25 cellular contexts compared by ENCODE assay signal in genomic region chr14:58828298-58828697, GRCh38.
A peak's percentile ranks its signal among the peaks of the same experiment; 100 is the strongest.
DNase-seq lines count a peak whose midpoint lies in the region; ATAC-seq and FAIRE-seq lines count a peak whose summit lies in the region.
"Had no signal": no experiment of that assay in that cellular context is flagged by ENCODE, and none has a peak within 500 bp of the region (broad histone marks: within the 10 kb centered on the region; RNA-seq: fewer than 3 reads in every experiment).

No MANE protein-coding gene starts in this region.

- no peak for ATAC-seq in HG02938 (IDR thresholded peaks at IDR 0.05; ENCODE audit: unreplicated experiment)
- ATAC-seq: A549; CD8-positive, alpha-beta T cell had no signal

- no peak for DNase-seq in HTR-8/SVneo (ENCODE audit: insufficient read length, low spot score)
- DNase-seq: 8988T; ACHN; AML-193; BE2C; C1 segment of cervical spinal cord; Caco-2; Calu3; CD4-positive, alpha-beta memory T cell; CD4-positive, alpha-beta T cell; CD4-positive, CD25-positive, alpha-beta regulatory T cell; CD8-positive, alpha-beta memory T cell; CD8-positive, alpha-beta T cell; COR-L47; DMS 273 treated with DMSO at 0.1 percent for 48 hours; DMS153; DMS53; DMS79; DMS79 treated with DMSO at 0.1 percent for 48 hours; DND-41; EL had no signal

- peak; percentile 44 for FAIRE-seq in HTR-8/SVneo (lab: Jason Lieb, UNC)
- FAIRE-seq: A204.1, A549, D721Med had no signal
